Comparison of ENCODE assay signal across 6 cellular contexts in the genomic region with DNA sequence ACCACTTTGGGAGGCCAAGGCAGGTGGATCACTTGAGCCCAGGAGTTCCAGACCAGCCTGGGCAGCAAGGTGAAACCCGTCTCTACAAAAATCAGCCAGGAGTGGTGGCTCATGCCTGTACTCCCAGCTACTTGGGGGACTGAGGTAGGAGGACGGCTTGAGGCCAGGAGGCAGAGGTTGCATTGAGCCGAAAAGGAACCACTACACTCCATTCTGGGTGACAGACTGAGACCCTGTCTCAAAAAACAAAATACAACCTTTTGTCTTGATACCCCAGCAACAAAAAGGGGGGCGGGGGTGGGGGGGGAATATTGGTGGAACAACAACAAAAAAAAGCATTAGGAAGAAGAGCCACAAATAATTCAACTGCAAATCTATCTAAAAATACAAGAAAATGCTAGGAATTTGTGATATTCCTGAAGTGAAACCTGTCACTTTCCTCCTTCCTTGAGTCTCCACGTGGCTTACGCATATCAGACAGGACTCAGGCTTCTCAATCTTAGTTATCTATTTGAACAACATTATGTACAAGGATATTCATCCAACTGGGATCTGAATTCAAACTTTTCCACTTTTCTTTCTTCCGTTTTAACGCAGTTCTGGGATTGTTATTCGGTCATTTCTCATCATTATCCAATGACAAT. TPM values are rescaled to one million over a fixed set of nuclear protein-coding genes. Genes with fewer than 3 reads are reported as not detected.
DNase-seq lines count a peak whose midpoint lies in the region; ATAC-seq and TF ChIP-seq lines count a peak whose summit lies in the region.

No MANE protein-coding gene starts in this region.

- H3K36me3 Mint-ChIP-seq in stimulated activated naive CD8-positive, alpha-beta T cell treated with anti-CD3 and anti-CD28 coated beads, Interleukin-15, Interleukin-2, amounts not matched to agents 100 ng/mL and 50 ng/mL, for 24 hours (ENCODE audit: low read depth), result peaks cover 9% of the 10 kb centered on the region

- H3K36me3 ChIP-seq in fibroblast of lung (ENCODE audit: control insufficient read depth, insufficient read depth, low read length) (no peaks in the 10 kb centered on the region), thymus (ENCODE audit: control insufficient read depth, insufficient read depth) (peaks cover 6% of the 10 kb centered on the region)

- H2AFZ ChIP-seq in fibroblast of lung (ENCODE audit: low read length), result peak overlapping the region; percentile 5

- H3K4me3 ChIP-seq in fibroblast of lung (replicated peaks in 1 of 4; ENCODE audit: control extremely low read depth in 1 of 4, insufficient read depth in 1 of 4, low read depth in 3 of 4, low read length in 4 of 4), result peak overlapping the region; percentile 67 to 94 (median 70)
- peak overlapping the region; percentile 96 for H3K4me3 ChIP-seq in thymus (ENCODE audit: low read length)

- H3K27me3 ChIP-seq in fibroblast of lung (ENCODE audit: control insufficient read depth, insufficient read depth, low read length) (no peaks in the 10 kb centered on the region), thymus (ENCODE audit: control insufficient read depth, insufficient read depth) (no peaks in the 10 kb centered on the region)

- peak overlapping the region; percentile 94 for H3K4me3 Mint-ChIP-seq in stimulated activated naive CD8-positive, alpha-beta T cell treated with anti-CD3 and anti-CD28 coated beads, Interleukin-15, Interleukin-2, amounts not matched to agents 100 ng/mL and 50 ng/mL, for 24 hours

- 57% methylated on average over 9 of the region's 9 CpGs for WGBS in thymus

- H3K27ac Mint-ChIP-seq in stimulated activated naive CD8-positive, alpha-beta T cell treated with anti-CD3 and anti-CD28 coated beads, Interleukin-15, Interleukin-2, amounts not matched to agents 100 ng/mL and 50 ng/mL, for 24 hours, result peak overlapping the region; percentile 97

- H3K4me2 ChIP-seq in fibroblast of lung (ENCODE audit: extremely low read depth, insufficient read depth, low read length), result peak overlapping the region; percentile 80

- H3K27ac ChIP-seq in fibroblast of lung (ENCODE audit: insufficient read depth, low read length), result peak overlapping the region; percentile 86
- peak overlapping the region; percentile 92 for H3K27ac ChIP-seq in thymus (ENCODE audit: low read depth)

- no peaks in the 10 kb centered on the region for H3K9me3 ChIP-seq in fibroblast of lung (ENCODE audit: control insufficient read depth, insufficient read depth, low read depth, low read length)
- H3K9me3 ChIP-seq in thymus (ENCODE audit: control insufficient read depth), result no peaks in the 10 kb centered on the region

- DNase-seq in stimulated activated naive CD8-positive, alpha-beta T cell treated with anti-CD3 and anti-CD28 coated beads, Interleukin-15, Interleukin-2, amounts not matched to agents 100 U/mL and 50 U/mL, for 24 hours, result no peak
- DNase-seq in fibroblast of lung (ENCODE audit: low read depth in 2 of 2) (no peak), hippocampal formation (lab: John Stamatoyannopoulos, UW) (no peak)
- no peak for DNase-seq in activated CD4-positive, CD25-positive, alpha-beta regulatory T cell (lab: John Stamatoyannopoulos, UW)

- H3K9me3 Mint-ChIP-seq in stimulated activated naive CD8-positive, alpha-beta T cell treated with anti-CD3 and anti-CD28 coated beads, Interleukin-15, Interleukin-2, amounts not matched to agents 100 ng/mL and 50 ng/mL, for 24 hours, result no peaks in the 10 kb centered on the region

- peaks cover 33% of the 10 kb centered on the region for H3K4me1 Mint-ChIP-seq in stimulated activated naive CD8-positive, alpha-beta T cell treated with anti-CD3 and anti-CD28 coated beads, Interleukin-15, Interleukin-2, amounts not matched to agents 100 ng/mL and 50 ng/mL, for 24 hours (ENCODE audit: low read depth)

- H3K79me2 ChIP-seq in fibroblast of lung (ENCODE audit: control insufficient read depth, insufficient read depth, low read length), result peaks cover 29% of the 10 kb centered on the region

- no peak for TF ChIP-seq CTCF in fibroblast of lung (conservative IDR thresholded peaks at IDR 0.05 in 1 of 2, IDR thresholded peaks at IDR 0.05 in 1 of 2; ENCODE audit: low read depth in 1 of 2, low read length in 2 of 2)

- H3K27me3 Mint-ChIP-seq in stimulated activated naive CD8-positive, alpha-beta T cell treated with anti-CD3 and anti-CD28 coated beads, Interleukin-15, Interleukin-2, amounts not matched to agents 100 ng/mL and 50 ng/mL, for 24 hours, result no peaks in the 10 kb centered on the region

- no peak for ATAC-seq in stimulated activated naive CD8-positive, alpha-beta T cell treated with anti-CD3 and anti-CD28 coated beads, Interleukin-15, Interleukin-2, amounts not matched to agents 100 U/mL and 50 U/mL, for 24 hours

- H3K4me1 ChIP-seq in fibroblast of lung (ENCODE audit: control insufficient read depth, extremely low read depth, insufficient read depth, low read length) (no peaks in the 10 kb centered on the region), thymus (ENCODE audit: control insufficient read depth, insufficient read depth, low read length) (peaks cover 5% of the 10 kb centered on the region)

- H3K9ac ChIP-seq in fibroblast of lung (ENCODE audit: insufficient read depth, low read length), result peak overlapping the region; percentile 79

- H4K20me1 ChIP-seq in fibroblast of lung (ENCODE audit: control insufficient read depth, extremely low read depth, insufficient read depth, low read length), result no peaks in the 10 kb centered on the region

RNA-seq across cellular contexts. Expression of a gene that starts 1.2 kb away (rescaled TPM):
- 11.3 and 21.3 TPM in 2 replicates for total RNA-seq in fibroblast of lung
- polyA plus RNA-seq in fibroblast of lung, result 18.5 and 22.8 TPM in 2 replicates
- polyA plus RNA-seq in fibroblast of lung (2012), result 21.7 and 23.1 TPM in 2 replicates
- 102 and 123 TPM in 2 replicates for polyA minus RNA-seq in fibroblast of lung (ENCODE audit: low replicate concordance)
- 22.4 TPM for polyA plus RNA-seq in thymus

RNA-seq across cellular contexts. Expression of a gene that starts 5.0 kb away (rescaled TPM):
- not detected in 2 replicates for total RNA-seq in fibroblast of lung
- polyA plus RNA-seq in fibroblast of lung (0.05 TPM in 1 of 2 replicates, not detected in the other), thymus (0.05 TPM)
- polyA plus RNA-seq in fibroblast of lung (2012), result not detected in 2 replicates
- polyA minus RNA-seq in fibroblast of lung (ENCODE audit: low replicate concordance), result 0.15 TPM in 1 of 2 replicates, not detected in the other

RNA-seq across cellular contexts. Expression of a gene that starts 25.5 kb away (rescaled TPM):
- 9.2 and 26.4 TPM in 2 replicates for total RNA-seq in fibroblast of lung
- polyA plus RNA-seq in fibroblast of lung (0.41 and 0.67 TPM in 2 replicates), thymus (0.14 TPM)
- 0.40 and 1.0 TPM in 2 replicates for polyA plus RNA-seq in fibroblast of lung (2012)
- not detected in 2 replicates for polyA minus RNA-seq in fibroblast of lung (ENCODE audit: low replicate concordance)

RNA-seq across cellular contexts. Expression of a gene that starts 30.0 kb away (rescaled TPM):
- total RNA-seq in fibroblast of lung, result 1.0 and 2.0 TPM in 2 replicates
- 0.40 and 0.97 TPM in 2 replicates for polyA plus RNA-seq in fibroblast of lung
- polyA plus RNA-seq in fibroblast of lung (2012), result 1.5 and 3.4 TPM in 2 replicates
- polyA minus RNA-seq in fibroblast of lung (ENCODE audit: low replicate concordance), result 2.7 and 17.2 TPM in 2 replicates
- polyA plus RNA-seq in thymus, result 0.71 TPM

RNA-seq across cellular contexts. Expression of a gene that starts 50.1 kb away (rescaled TPM):
- under 0.01 TPM in 2 replicates for total RNA-seq in fibroblast of lung
- polyA plus RNA-seq in fibroblast of lung, result 0.08 and 0.10 TPM in 2 replicates
- 0.15 TPM in 1 of 2 replicates, not detected in the other for polyA plus RNA-seq in fibroblast of lung (2012)
- polyA minus RNA-seq in fibroblast of lung (ENCODE audit: low replicate concordance), result not detected in 2 replicates
- 165 TPM for polyA plus RNA-seq in thymus
